ENCODE assay signal across 9 cellular contexts in genomic region chr4:75494563-75494962, GRCh38. TPM values are rescaled to one million over a fixed set of nuclear protein-coding genes. Genes with fewer than 3 reads are reported as not detected.
A peak's percentile ranks its signal among the peaks of the same experiment; 100 is the strongest.
DNase-seq lines count a peak whose midpoint lies in the region; ATAC-seq and TF ChIP-seq lines count a peak whose summit lies in the region.
"Had no signal": no experiment of that assay in that cellular context is flagged by ENCODE, and none has a peak within 500 bp of the region (broad histone marks: within the 10 kb centered on the region; RNA-seq: fewer than 3 reads in every experiment).

No MANE protein-coding gene starts in this region.

- peak; percentile 25 for DNase-seq in H4 (ENCODE audit: low spot score)
- peak; percentile 8 for DNase-seq in SK-MEL-5 (ENCODE audit: low read depth, low spot score)
- DNase-seq in foreskin melanocyte: peak; percentile 54
- no peak for DNase-seq in smooth muscle cell (lab: John Stamatoyannopoulos, UW; ENCODE audit: unreplicated experiment)
- DNase-seq in NK-92 (lab: John Stamatoyannopoulos, UW; ENCODE audit: unreplicated experiment): no peak
- no peak for DNase-seq in T-helper 2 cell treated with Interferon-gamma antibody and Interleukin-4, amounts not matched to agents 5 μg/mL and 100 μg/mL, for 36 hours (ENCODE audit: low spot score)
- DNase-seq: activated T-cell treated with anti-CD3 and anti-CD28 coated beads, Interleukin-2, amount 50 U/mL, for 24 hours; NCI-H82 had no signal

- H3K36me3 ChIP-seq in smooth muscle cell (ENCODE audit: low read depth): peaks cover 17% of the 10 kb centered on the region

- no peak overlapping the region for H3K4me3 Mint-ChIP-seq in T-helper 2 cell treated with Interferon-gamma antibody and Interleukin-4, amounts not matched to agents 5 μg/mL and 100 μg/mL, for 36 hours
- H3K4me3 Mint-ChIP-seq: activated T-cell treated with anti-CD3 and anti-CD28 coated beads, Interleukin-2, amount 50 U/mL, for 24 hours had no signal

- H3K27ac ChIP-seq in smooth muscle cell (ENCODE audit: low read depth): peak overlapping the region; percentile 22

- H3K27ac Mint-ChIP-seq in T-helper 2 cell treated with Interferon-gamma antibody and Interleukin-4, amounts not matched to agents 5 μg/mL and 100 μg/mL, for 36 hours: no peak overlapping the region

- no peaks in the 10 kb centered on the region for H3F3A ChIP-seq in smooth muscle cell (ENCODE audit: low read depth)

- WGBS in smooth muscle cell (ENCODE audit: low lambda C conversion rate): 27% methylated on average over 1 of the region's 1 CpG

- no peaks in the 10 kb centered on the region for H3K27me3 Mint-ChIP-seq in T-helper 2 cell treated with Interferon-gamma antibody and Interleukin-4, amounts not matched to agents 5 μg/mL and 100 μg/mL, for 36 hours (ENCODE audit: low read depth)
- H3K27me3 Mint-ChIP-seq: activated T-cell treated with anti-CD3 and anti-CD28 coated beads, Interleukin-2, amount 50 U/mL, for 24 hours had no signal

- H3K9me3 ChIP-seq in smooth muscle cell (replicated peaks; ENCODE audit: low read depth): peaks cover 12% of the 10 kb centered on the region

- TF ChIP-seq CTCF in smooth muscle cell (IDR thresholded peaks at IDR 0.05; ENCODE audit: borderline replicate concordance, insufficient read depth, poor library complexity, severe bottlenecking): no peak

- H3K4me1 ChIP-seq in smooth muscle cell (ENCODE audit: low read depth): no peaks in the 10 kb centered on the region

- peaks cover 35% of the 10 kb centered on the region for H4K20me1 ChIP-seq in smooth muscle cell (ENCODE audit: low read depth)

- peaks cover 21% of the 10 kb centered on the region for H3K4me1 Mint-ChIP-seq in T-helper 2 cell treated with Interferon-gamma antibody and Interleukin-4, amounts not matched to agents 5 μg/mL and 100 μg/mL, for 36 hours (ENCODE audit: low read depth)

- H3K9me3 Mint-ChIP-seq in T-helper 2 cell treated with Interferon-gamma antibody and Interleukin-4, amounts not matched to agents 5 μg/mL and 100 μg/mL, for 36 hours: peaks cover 4% of the 10 kb centered on the region

- ATAC-seq in HG02852 (IDR thresholded peaks at IDR 0.05; ENCODE audit: unreplicated experiment): no peak

- H3K27me3 ChIP-seq in smooth muscle cell (ENCODE audit: low read depth): no peaks in the 10 kb centered on the region

- H3K79me2 ChIP-seq in smooth muscle cell (ENCODE audit: low read depth): peaks cover 24% of the 10 kb centered on the region

- no peak overlapping the region for H3K9ac ChIP-seq in smooth muscle cell (ENCODE audit: low read depth)

- no peak overlapping the region for H2AFZ ChIP-seq in smooth muscle cell (ENCODE audit: low read depth)

- H3K36me3 Mint-ChIP-seq in T-helper 2 cell treated with Interferon-gamma antibody and Interleukin-4, amounts not matched to agents 5 μg/mL and 100 μg/mL, for 36 hours (ENCODE audit: low read depth): peaks cover 62% of the 10 kb centered on the region

- H3K4me2 ChIP-seq in smooth muscle cell: peak overlapping the region; percentile 30

- no peak overlapping the region for H3K4me3 ChIP-seq in smooth muscle cell

- in situ Hi-C loops in SK-MEL-5 (cut with HindIII; ENCODE audit: low pct_unique_long_range_greater_than_20kb, low sequenced_read_pairs): no loop called here

RNA-seq across cellular contexts. Expression of gene RCHY1, which starts 19.6 kb away (rescaled TPM):
- total RNA-seq in H4 (2014; rRNA removed; shearing (Covaris generic)): 23.4 and 34.3 TPM in 2 replicates
- total RNA-seq in SK-MEL-5 (2014; rRNA removed; shearing (Covaris generic)): 42.9 and 53.5 TPM in 2 replicates
- 32.7 and 33.8 TPM in 2 replicates for polyA plus RNA-seq in SK-MEL-5 (2015; cell fraction: cytosol; rRNA removed)
- 51.8 and 62.8 TPM in 2 replicates for polyA plus RNA-seq in SK-MEL-5 (2015; cell fraction: nucleus; rRNA removed)
- 45.9 and 54.4 TPM in 2 replicates for total RNA-seq in smooth muscle cell
- 19.3 and 26.7 TPM in 2 replicates for polyA plus RNA-seq in smooth muscle cell

RNA-seq across cellular contexts. Expression of gene THAP6, which starts 19.7 kb away (rescaled TPM):
- 8.1 and 11.7 TPM in 2 replicates for total RNA-seq in H4 (2014; rRNA removed; shearing (Covaris generic))
- 18.6 and 19.8 TPM in 2 replicates for total RNA-seq in SK-MEL-5 (2014; rRNA removed; shearing (Covaris generic))
- polyA plus RNA-seq in SK-MEL-5 (2015; cell fraction: cytosol; rRNA removed): 8.1 and 11.2 TPM in 2 replicates
- 21.2 and 36.3 TPM in 2 replicates for polyA plus RNA-seq in SK-MEL-5 (2015; cell fraction: nucleus; rRNA removed)
- 14.7 and 21.3 TPM in 2 replicates for total RNA-seq in smooth muscle cell
- polyA plus RNA-seq in smooth muscle cell: 7.4 and 9.3 TPM in 2 replicates

Comparison
In these comparisons a context has a peak if more than half of its experiments do, and no peak if none do; other contexts are left out.
1. DNase-seq: peak in H4 (single experiment), SK-MEL-5 (single experiment) and foreskin melanocyte (single experiment); none in smooth muscle cell (single experiment), NK-92 (single experiment) and T-helper 2 cell treated with Interferon-gamma antibody and Interleukin-4, amounts not matched to agents 5 μg/mL and 100 μg/mL, for 36 hours (single experiment).